8 cellular contexts compared by ENCODE assay signal in genomic region chr16:1772362-1772907, GRCh38. TPM values are rescaled to one million over a fixed set of nuclear protein-coding genes. Genes with fewer than 3 reads are reported as not detected.
DNase-seq lines count a peak whose midpoint lies in the region; TF ChIP-seq lines count a peak whose summit lies in the region.

Gene EME2, plus strand, starts transcription at chr16:1772810. Its CDS starts 418 bp downstream, at chr16:1773228.

- TF ChIP-seq CTCF in LNCaP clone FGC (IDR thresholded peaks at IDR 0.05; ENCODE audit: control insufficient read depth, extremely low read depth, insufficient read depth) (no peak), nephron progenitor cell (IDR thresholded peaks at IDR 0.05) (no peak), uterus (IDR thresholded peaks at IDR 0.05) (no peak)

- no peaks in the 10 kb centered on the region for H3K36me3 ChIP-seq in uterus

- intact Hi-C loops in uterus (cut with DNase I; ENCODE audit: low total_unique reads): no loop called here

- peak within 1 kb of the TSS; percentile 43 for H3K27ac Mint-ChIP-seq in nephron progenitor cell

- H3K4me1 Mint-ChIP-seq in nephron progenitor cell: peaks cover 13% of the 10 kb centered on the region

- no peaks in the 10 kb centered on the region for H3K27me3 Mint-ChIP-seq in nephron progenitor cell (ENCODE audit: low read depth, poor library complexity)

- H3K4me3 ChIP-seq in LNCaP clone FGC (ENCODE audit: low read depth, low read length) (peak within 1 kb of the TSS; percentile 94), uterus (peak within 1 kb of the TSS; percentile 56 to 87)

- H3K4me1 ChIP-seq in uterus: peaks cover 0 to 33% of the 10 kb centered on the region in 2 donors

- TF ChIP-seq POLR2A in erythroblast (IDR thresholded peaks at IDR 0.05; ENCODE audit: low read length) (no peak), uterus (IDR thresholded peaks at IDR 0.05) (no peak)

- DNase-seq in NCI-H1694 treated with DMSO at 0.1 percent for 48 hours (lab: John Stamatoyannopoulos, UW) (peak; percentile 15), NCI-H1694 (lab: John Stamatoyannopoulos, UW) (no peak), LNCaP clone FGC (ENCODE audit: low read depth) (no peak), erythroblast (lab: John Stamatoyannopoulos, UW) (peak; percentile 75 to 81), nephron progenitor cell (peak; percentile 37), uterus (no peak), NCI-H1105 (lab: John Stamatoyannopoulos, UW) (no peak)
- peak; percentile 85 for DNase-seq in activated CD8-positive, alpha-beta memory T cell treated with anti-CD3 and anti-CD28 coated beads for 24 hours

- no peaks in the 10 kb centered on the region for H3K9me3 ChIP-seq in uterus

- peak within 1 kb of the TSS; percentile 96 for H3K4me3 Mint-ChIP-seq in nephron progenitor cell

- no peaks in the 10 kb centered on the region for H3K36me3 Mint-ChIP-seq in nephron progenitor cell (ENCODE audit: low read depth)

- no peaks in the 10 kb centered on the region for H3K9me3 Mint-ChIP-seq in nephron progenitor cell

- H3K27me3 ChIP-seq in uterus: no peaks in the 10 kb centered on the region

- peak within 1 kb of the TSS; percentile 80 to 87 for H3K27ac ChIP-seq in uterus

RNA-seq across cellular contexts. Expression of gene EME2, which starts in this region (rescaled TPM):
- total RNA-seq in uterus: 10 to 100 TPM in 2 of 4 donors, 1 to 10 TPM in 2; 2.6 to 28.2 (median 8.0) TPM

Comparison
In these comparisons a context has a peak if more than half of its experiments do, and no peak if none do; other contexts are left out.
1. DNase-seq: peak in NCI-H1694 treated with DMSO at 0.1 percent for 48 hours (single experiment), activated CD8-positive, alpha-beta memory T cell treated with anti-CD3 and anti-CD28 coated beads for 24 hours (single experiment), erythroblast (2 of 2) and nephron progenitor cell (single experiment); none in NCI-H1694 (single experiment), LNCaP clone FGC (single experiment), uterus (0 of 2) and NCI-H1105 (single experiment).